In the genomic region with DNA sequence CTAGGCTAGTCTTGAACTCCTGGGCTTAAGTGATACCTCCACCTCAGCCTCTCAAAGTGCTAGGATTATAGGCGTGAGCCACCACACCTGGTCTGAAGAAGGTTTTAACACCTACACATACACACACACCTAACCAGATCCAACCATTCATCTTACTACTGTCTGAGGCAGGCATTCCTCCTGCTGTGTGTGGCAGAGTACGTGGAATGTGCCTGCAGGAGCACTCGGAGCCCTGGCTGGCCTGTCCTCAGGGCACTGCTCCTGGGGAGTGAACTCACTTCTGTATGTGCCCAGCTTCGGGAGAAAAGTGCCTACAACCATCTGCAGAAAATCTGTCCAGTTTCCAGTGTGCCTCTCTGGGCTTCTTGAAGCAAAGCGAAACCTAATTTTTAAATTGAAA, we compare ENCODE assay signal across 17 cellular contexts.
"Had no signal": no experiment of that assay in that cellular context is flagged by ENCODE, and none has a peak within 500 bp of the region (broad histone marks: within the 10 kb centered on the region; RNA-seq: fewer than 3 reads in every experiment).

No MANE protein-coding gene starts in this region.

- H3K27me3 Mint-ChIP-seq: activated CD4-positive, alpha-beta T cell treated with anti-CD3 and anti-CD28 coated beads, Interleukin-2, amount 10 ng/mL, durations not matched to agents 7 days and 5 days; stimulated activated memory B cell treated with anti-CD40 and anti-IgM and Interleukin-4, amounts not matched to agents 10 μg/mL and 1 μg/mL and 100 μg/mL, for 72 hours had no signal

- H3K9me3 Mint-ChIP-seq: activated CD4-positive, alpha-beta T cell treated with anti-CD3 and anti-CD28 coated beads, Interleukin-2, amount 10 ng/mL, durations not matched to agents 7 days and 5 days; nephron; stimulated activated memory B cell treated with anti-CD40 and anti-IgM and Interleukin-4, amounts not matched to agents 10 μg/mL and 1 μg/mL and 100 μg/mL, for 72 hours had no signal

- DNase-seq: activated CD4-positive, alpha-beta T cell treated with anti-CD3 and anti-CD28 coated beads, Interleukin-2, amount 10 ng/mL, durations not matched to agents 7 days and 5 days; activated CD8-positive, alpha-beta memory T cell treated with anti-CD3 and anti-CD28 coated beads, Interleukin-2, amount 50 U/mL, for 4 hours; activated effector memory CD4-positive, alpha-beta T cell treated with anti-CD3 and anti-CD28 coated beads, Interleukin-2, amount 50 U/mL, for 16 hours; activated naive CD4-positive, alpha-beta T cell treated with anti-CD3 and anti-CD28 coated beads, Interleukin-2, amount 50 U/mL, for 16 hours; activated T-cell treated with anti-CD3 and anti-CD28 coated beads, Interleukin-2, amount 50 U/mL, for 48 hours; aorta; esophagus squamous epithelium; left colon; midbrain; sigmoid colon; stimulated activated CD4-positive, alpha-beta T cell treated with anti-CD3 and anti-CD28 coated beads, Interleukin-4, amount 100 ng/mL, for 4 hours; T1000 had no signal

- H3K36me3 ChIP-seq: thoracic aorta had no signal

- ATAC-seq: activated CD4-positive, CD25-positive, alpha-beta regulatory T cell treated with anti-CD3 and anti-CD28 coated beads, Interleukin-2, amount 50 U/mL, for 24 hours; left colon; stimulated activated memory B cell treated with anti-CD40 and anti-IgM and Interleukin-4, amounts not matched to agents 10 μg/mL and 1 μg/mL and 100 μg/mL, for 72 hours had no signal

- H3K9me3 ChIP-seq: esophagus squamous epithelium, sigmoid colon, thoracic aorta had no signal

- H3K4me3 Mint-ChIP-seq: activated CD4-positive, alpha-beta T cell treated with anti-CD3 and anti-CD28 coated beads, Interleukin-2, amount 10 ng/mL, durations not matched to agents 7 days and 5 days; nephron; stimulated activated memory B cell treated with anti-CD40 and anti-IgM and Interleukin-4, amounts not matched to agents 10 μg/mL and 1 μg/mL and 100 μg/mL, for 72 hours had no signal

- H3K27ac ChIP-seq: coronary artery, esophagus squamous epithelium, sigmoid colon, thoracic aorta had no signal

- H3K27me3 ChIP-seq: esophagus squamous epithelium, sigmoid colon had no signal

- H3K4me3 ChIP-seq: coronary artery, esophagus squamous epithelium, sigmoid colon, thoracic aorta had no signal

- H3K27ac Mint-ChIP-seq: activated CD4-positive, alpha-beta T cell treated with anti-CD3 and anti-CD28 coated beads, Interleukin-2, amount 10 ng/mL, durations not matched to agents 7 days and 5 days had no signal

- H3K4me1 Mint-ChIP-seq: activated CD4-positive, alpha-beta T cell treated with anti-CD3 and anti-CD28 coated beads, Interleukin-2, amount 10 ng/mL, durations not matched to agents 7 days and 5 days had no signal
